13 cellular contexts compared by ENCODE assay signal in genomic region chr10:77478248-77478963, GRCh38.
DNase-seq lines count a peak whose midpoint lies in the region; ATAC-seq and TF ChIP-seq lines count a peak whose summit lies in the region.
"Had no signal": no experiment of that assay in that cellular context is flagged by ENCODE, and none has a peak within 500 bp of the region (broad histone marks: within the 10 kb centered on the region; RNA-seq: fewer than 3 reads in every experiment).

No MANE protein-coding gene starts in this region.

- DNase-seq in G401 (ENCODE audit: low spot score) (peak; percentile 31), RKO (ENCODE audit: low spot score) (peak; percentile 16), fibroblast of pulmonary artery (ENCODE audit: low read depth) (peak; percentile 37), sigmoid colon (no peak), Right ventricle myocardium superior (no peak), ecto neural progenitor cell (ENCODE audit: low spot score) (no peak), NCI-H1436 (lab: John Stamatoyannopoulos, UW) (no peak), Karpas-422 (no peak)
- DNase-seq: activated CD4-positive, CD25-positive, alpha-beta regulatory T cell treated with anti-CD3 and anti-CD28 coated beads, Interleukin-2, amount 50 U/mL, for 72 hours; kidney; NCI-H2029 treated with DMSO at 0.1 percent for 48 hours; pancreas; RPMI8226 had no signal

- H3K36me3 ChIP-seq in sigmoid colon (no peaks in the 10 kb centered on the region), Karpas-422 (ENCODE audit: insufficient read depth, low read length) (no peaks in the 10 kb centered on the region)
- H3K36me3 ChIP-seq: pancreas had no signal

- no peaks in the 10 kb centered on the region for H3K79me2 ChIP-seq in Karpas-422 (ENCODE audit: low read length)

- H3K4me2 ChIP-seq in Karpas-422 (ENCODE audit: low read depth, low read length, poor library complexity, severe bottlenecking) = no peak overlapping the region

- H3K4me1 ChIP-seq in sigmoid colon (peaks cover 0 to 54% (median 33%) of the 10 kb centered on the region in 4 donors), Karpas-422 (ENCODE audit: low read length) (no peaks in the 10 kb centered on the region)

- in situ Hi-C loops in G401 (cut with HindIII; ENCODE audit: low sequenced_read_pairs) = no loop called here

- H3K4me3 ChIP-seq in fibroblast of pulmonary artery (replicated peaks; ENCODE audit: low read depth, low read length) (no peak overlapping the region), sigmoid colon (no peak overlapping the region), Karpas-422 (ENCODE audit: low read length) (no peak overlapping the region)
- H3K4me3 ChIP-seq: pancreas had no signal

- peak overlapping the region in 3 of 4 donors; percentile 57 to 78 (median 62) for H3K27ac ChIP-seq in sigmoid colon
- H3K27ac ChIP-seq in Karpas-422 (ENCODE audit: low read length) = no peak overlapping the region
- H3K27ac ChIP-seq: pancreas had no signal

- no peak for TF ChIP-seq CTCF in fibroblast of pulmonary artery (IDR thresholded peaks at IDR 0.05; ENCODE audit: low read length, missing control alignments)
- no peak for TF ChIP-seq CTCF in sigmoid colon (IDR thresholded peaks at IDR 0.05)

- no peak overlapping the region for H2AFZ ChIP-seq in Karpas-422 (ENCODE audit: low read length)

- no peak for ATAC-seq in Right ventricle myocardium superior (ENCODE audit: poor library complexity)

- TF ChIP-seq POLR2A in sigmoid colon (IDR thresholded peaks at IDR 0.05) = no peak

- no peaks in the 10 kb centered on the region for H3K9me2 ChIP-seq in Karpas-422 (replicated peaks; ENCODE audit: insufficient read depth, low read length)

- no peak overlapping the region for H3K9ac ChIP-seq in Karpas-422 (ENCODE audit: low read length)

- 65 to 83% methylated on average over 5 of the region's 5 CpGs for WGBS in sigmoid colon, 2 donors

- intact Hi-C loops in sigmoid colon (cut with DNase I) (no loop called here), Right ventricle myocardium superior (cut with DNase I) (no loop called here)

- H4K20me1 ChIP-seq in Karpas-422 (ENCODE audit: insufficient read depth, low read depth, low read length) = no peaks in the 10 kb centered on the region

- H3K27me3 ChIP-seq in sigmoid colon = no peaks in the 10 kb centered on the region
- no peaks in the 10 kb centered on the region for H3K27me3 ChIP-seq in Karpas-422 (ENCODE audit: low read length)
- H3K27me3 ChIP-seq: pancreas had no signal

- H3K9me3 ChIP-seq in sigmoid colon = peaks cover 0 to 3% (median 0%) of the 10 kb centered on the region in 4 donors
- no peaks in the 10 kb centered on the region for H3K9me3 ChIP-seq in Karpas-422 (ENCODE audit: low read length)
- H3K9me3 ChIP-seq: pancreas had no signal

- no peak for TF ChIP-seq EP300 in sigmoid colon (IDR thresholded peaks at IDR 0.05)

Comparison
In these comparisons a context has a peak if more than half of its experiments do, and no peak if none do; other contexts are left out.
1. DNase-seq: peak in G401 (single experiment), RKO (single experiment) and fibroblast of pulmonary artery (single experiment); none in sigmoid colon (single experiment), Right ventricle myocardium superior (single experiment), ecto neural progenitor cell (single experiment), NCI-H1436 (single experiment) and Karpas-422 (single experiment).